In the genomic region with DNA sequence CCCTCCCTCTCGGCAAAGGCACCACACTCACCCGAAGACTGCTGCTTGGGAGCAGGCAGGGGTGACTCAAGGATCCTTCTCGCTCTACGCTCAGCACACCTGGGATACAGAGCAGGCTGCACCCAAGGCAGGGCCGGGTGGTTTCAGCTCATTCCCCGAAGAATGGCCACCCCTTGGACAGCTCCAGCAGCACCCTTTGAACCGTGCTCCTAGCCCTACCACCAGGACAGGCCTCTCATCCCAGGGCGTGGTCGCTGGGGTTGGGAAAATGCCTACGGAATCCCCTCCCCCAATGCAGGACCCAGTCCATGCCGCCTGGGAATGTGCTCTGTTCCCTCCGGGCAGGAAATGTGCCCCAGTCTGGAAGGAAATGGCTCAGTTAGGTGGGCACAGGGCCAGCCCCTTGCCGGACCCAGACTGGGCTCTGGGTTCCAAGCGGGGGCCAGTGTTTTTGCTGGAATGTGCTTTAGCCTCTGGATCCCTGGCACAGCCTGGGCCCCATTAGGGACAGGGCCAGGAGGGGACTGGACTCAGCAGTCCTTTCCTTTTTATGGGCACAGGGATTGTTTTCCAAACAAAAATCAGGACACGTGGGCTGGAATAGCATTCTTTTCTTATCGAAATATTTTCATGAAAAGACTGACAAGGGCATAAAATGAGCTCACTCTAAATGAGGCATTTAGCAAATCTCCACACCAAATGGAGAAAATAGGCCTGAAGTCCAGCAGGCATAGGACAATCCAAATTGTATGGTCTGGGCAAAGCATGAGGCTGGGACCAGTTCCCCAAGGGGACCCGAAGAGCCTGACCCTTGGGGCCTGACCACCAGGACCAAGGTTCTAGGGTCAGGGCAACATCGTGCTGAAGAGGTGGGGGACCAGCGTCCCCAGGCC, we compare ENCODE assay signal across 16 cellular contexts. TPM values are rescaled to one million over a fixed set of nuclear protein-coding genes. Genes with fewer than 3 reads are reported as not detected.
DNase-seq lines count a peak whose midpoint lies in the region; ATAC-seq and TF ChIP-seq lines count a peak whose summit lies in the region.
"Had no signal": no experiment of that assay in that cellular context is flagged by ENCODE, and none has a peak within 500 bp of the region (broad histone marks: within the 10 kb centered on the region; RNA-seq: fewer than 3 reads in every experiment).

No MANE protein-coding gene starts in this region.

- peak overlapping the region; percentile 17 for H4K8ac ChIP-seq in neuronal stem cell (ENCODE audit: low read depth, low read length)

- H3K27ac ChIP-seq in ACC112 (ENCODE audit: low read depth, low read length), result peak overlapping the region; percentile 5; the same call in 1 of the 2 replicates
- H3K27ac ChIP-seq in RWPE1, result peak overlapping the region; percentile 87
- no peak overlapping the region for H3K27ac ChIP-seq in neuronal stem cell (replicated peaks; ENCODE audit: low read length)

- DNase-seq in RWPE1 (ENCODE audit: low spot score), result peak; percentile 41
- peak; percentile 51 for DNase-seq in fibroblast of the aortic adventitia (ENCODE audit: low read depth)
- no peak for DNase-seq in neuronal stem cell (ENCODE audit: low spot score)
- no peak for DNase-seq in putamen (ENCODE audit: low spot score)
- DNase-seq in NAMALWA (ENCODE audit: low spot score), result no peak
- DNase-seq in activated CD8-positive, alpha-beta memory T cell treated with anti-CD3 and anti-CD28 coated beads, Interleukin-2, amount 50 U/mL, for 48 hours, result no peak
- DNase-seq: activated naive CD4-positive, alpha-beta T cell treated with Interleukin-2 at 50 U/mL for 16 hours; cerebellar nuclear complex; DMS53; esophagus squamous epithelium; naive thymus-derived CD4-positive, alpha-beta T cell; OCI-M1; T1000 had no signal

- peak overlapping the region; percentile 84 for H2AK5ac ChIP-seq in neuronal stem cell (ENCODE audit: low read depth, low read length)

- TF ChIP-seq CTCF in RWPE1 (conservative IDR thresholded peaks at IDR 0.05; ENCODE audit: low read depth) (no peak), fibroblast of the aortic adventitia (IDR thresholded peaks at IDR 0.05; ENCODE audit: insufficient read depth, low read length) (no peak)

- no peaks in the 10 kb centered on the region for H3K79me2 ChIP-seq in ACC112 (ENCODE audit: control insufficient read depth, insufficient read depth, low read length, unreplicated experiment)

- H3K14ac ChIP-seq in neuronal stem cell (ENCODE audit: low read length), result peak overlapping the region; percentile 21

- no peak overlapping the region for H3K4me2 ChIP-seq in neuronal stem cell (ENCODE audit: insufficient read depth, low read length, poor library complexity, severe bottlenecking)

- peak overlapping the region; percentile 7 for H2BK15ac ChIP-seq in neuronal stem cell (ENCODE audit: low read length)

- no peak overlapping the region for H4K91ac ChIP-seq in neuronal stem cell (ENCODE audit: low read depth, low read length, poor library complexity)

- peak overlapping the region; percentile 77 for H3K4ac ChIP-seq in neuronal stem cell (ENCODE audit: low read length)

- H3K9me3 ChIP-seq in neuronal stem cell (replicated peaks in 1 of 2; ENCODE audit: control insufficient read depth in 2 of 2, insufficient read depth in 1 of 2, low read depth in 1 of 2, low read length in 2 of 2), result no peaks in the 10 kb centered on the region
- H3K9me3 ChIP-seq: esophagus squamous epithelium had no signal

- peak overlapping the region; percentile 1; the same call in 1 of the 2 replicates for H3K4me3 ChIP-seq in ACC112 (ENCODE audit: low read depth, low read length)
- H3K4me3 ChIP-seq in fibroblast of the aortic adventitia (ENCODE audit: low read depth, low read length), result no peak overlapping the region
- H3K4me3 ChIP-seq in neuronal stem cell (ENCODE audit: low read length in 2 of 2), result no peak overlapping the region
- H3K4me3 ChIP-seq: esophagus squamous epithelium, GM12878 had no signal

- peak overlapping the region; percentile 31 for H3K23ac ChIP-seq in neuronal stem cell (ENCODE audit: low read depth, low read length, poor library complexity)

- peak overlapping the region; percentile 17 for H2AFZ ChIP-seq in ACC112 (ENCODE audit: low read length, unreplicated experiment)
- no peak overlapping the region for H2AFZ ChIP-seq in neuronal stem cell (ENCODE audit: low read length)

- no peak for ATAC-seq in HG03175 (IDR thresholded peaks at IDR 0.05; ENCODE audit: unreplicated experiment)
- ATAC-seq: GM12878; naive thymus-derived CD4-positive, alpha-beta T cell had no signal

- POLR2A ChIA-PET in RWPE1 (lab: Yijun Ruan, JAX; ENCODE audit: low non-redundant PET), result interaction anchor here (0.8 kb wide), 1 partner anchor 48 kb away, joined by 3 read pairs; no protein-coding TSS in a partner anchor

- peak overlapping the region; percentile 83 for H3K18ac ChIP-seq in neuronal stem cell (ENCODE audit: low read length)

- H3K79me1 ChIP-seq in neuronal stem cell (ENCODE audit: low read depth, low read length), result no peaks in the 10 kb centered on the region

- H2BK12ac ChIP-seq in neuronal stem cell (ENCODE audit: low read length), result no peak overlapping the region

- H3K36me3 ChIP-seq in ACC112 (ENCODE audit: insufficient read depth, low read length) (no peaks in the 10 kb centered on the region), neuronal stem cell (replicated peaks in 1 of 2; ENCODE audit: control insufficient read depth in 2 of 2, insufficient read depth in 2 of 2, low read length in 2 of 2) (no peaks in the 10 kb centered on the region)
- H3K36me3 ChIP-seq: esophagus squamous epithelium had no signal

- H3K9ac ChIP-seq in neuronal stem cell (ENCODE audit: low read depth, low read length, poor library complexity), result no peak overlapping the region

- H2BK5ac ChIP-seq in neuronal stem cell (ENCODE audit: low read length), result no peak overlapping the region

- CTCF ChIA-PET in RWPE1 (lab: Yijun Ruan, JAX), result interaction anchor here (0.9 kb wide), 1 partner anchor 8 kb away, joined by 3 read pairs; no protein-coding TSS in a partner anchor

- H3K27me3 ChIP-seq in ACC112 (ENCODE audit: insufficient read depth, low read length) (no peaks in the 10 kb centered on the region), neuronal stem cell (ENCODE audit: control insufficient read depth in 3 of 3, insufficient read depth in 3 of 3, low read depth in 1 of 3, low read length in 3 of 3) (peaks cover 0 to 20% (median 0%) of the 10 kb centered on the region in 3 experiments)
- H3K27me3 ChIP-seq: esophagus squamous epithelium had no signal

- H2BK120ac ChIP-seq in neuronal stem cell (ENCODE audit: low read depth, low read length), result no peak overlapping the region

- H3K4me1 ChIP-seq in ACC112 (ENCODE audit: control insufficient read depth, insufficient read depth, low read length, unreplicated experiment), result peaks cover 23% of the 10 kb centered on the region
- peaks cover 4 to 5% of the 10 kb centered on the region in 2 donors for H3K4me1 ChIP-seq in neuronal stem cell (ENCODE audit: control insufficient read depth in 2 of 2, insufficient read depth in 1 of 2, low read depth in 1 of 2, low read length in 2 of 2)

- no CpG with 5 or more reads among the region's 19 CpGs for WGBS in neuronal stem cell (ENCODE audit: extremely low coverage in 2 of 2, insufficient read length in 2 of 2, insufficient replicate concordance in 1 of 2), 2 donors

RNA-seq across cellular contexts. Expression of gene TMEM82, which starts 7.3 kb away (rescaled TPM):
- not detected in 2 replicates for total RNA-seq in fibroblast of the aortic adventitia (ENCODE audit: low replicate concordance)
- not detected for polyA plus RNA-seq in neuronal stem cell (2013, experiment 1 of 2)
- polyA plus RNA-seq in neuronal stem cell (2013, experiment 2 of 2), result not detected
- total RNA-seq: esophagus squamous epithelium; GM12878; naive thymus-derived CD4-positive, alpha-beta T cell had no signal
- polyA plus RNA-seq: GM12878; naive thymus-derived CD4-positive, alpha-beta T cell had no signal

RNA-seq across cellular contexts. Expression of gene FBLIM1, which starts 8.9 kb away (rescaled TPM):
- 41.0 and 114 TPM in 2 replicates for total RNA-seq in fibroblast of the aortic adventitia (ENCODE audit: low replicate concordance)
- 11.5 TPM for polyA plus RNA-seq in neuronal stem cell (2013, experiment 1 of 2)
- polyA plus RNA-seq in neuronal stem cell (2013, experiment 2 of 2), result 11.4 TPM

RNA-seq across cellular contexts. Expression of gene SLC25A34, which starts 13.6 kb away (rescaled TPM):
- total RNA-seq in fibroblast of the aortic adventitia (ENCODE audit: low replicate concordance), result 0.54 and 0.65 TPM in 2 replicates
- polyA plus RNA-seq in neuronal stem cell (2013, experiment 1 of 2), result 0.33 TPM
- polyA plus RNA-seq in neuronal stem cell (2013, experiment 2 of 2), result 0.32 TPM

RNA-seq across cellular contexts. Expression of gene UQCRHL, which starts 57.8 kb away (rescaled TPM):
- 1.9 and 2.0 TPM in 2 replicates for total RNA-seq in fibroblast of the aortic adventitia (ENCODE audit: low replicate concordance)
- 3.9 TPM for polyA plus RNA-seq in neuronal stem cell (2013, experiment 1 of 2)
- polyA plus RNA-seq in neuronal stem cell (2013, experiment 2 of 2), result 4.1 TPM

Comparison
In these comparisons a context has a peak if more than half of its experiments do, and no peak if none do; other contexts are left out.
1. DNase-seq: peak in RWPE1 (single experiment) and fibroblast of the aortic adventitia (single experiment); none in neuronal stem cell (single experiment), putamen (single experiment), NAMALWA (single experiment) and activated CD8-positive, alpha-beta memory T cell treated with anti-CD3 and anti-CD28 coated beads, Interleukin-2, amount 50 U/mL, for 48 hours (single experiment).